In the genomic region with DNA sequence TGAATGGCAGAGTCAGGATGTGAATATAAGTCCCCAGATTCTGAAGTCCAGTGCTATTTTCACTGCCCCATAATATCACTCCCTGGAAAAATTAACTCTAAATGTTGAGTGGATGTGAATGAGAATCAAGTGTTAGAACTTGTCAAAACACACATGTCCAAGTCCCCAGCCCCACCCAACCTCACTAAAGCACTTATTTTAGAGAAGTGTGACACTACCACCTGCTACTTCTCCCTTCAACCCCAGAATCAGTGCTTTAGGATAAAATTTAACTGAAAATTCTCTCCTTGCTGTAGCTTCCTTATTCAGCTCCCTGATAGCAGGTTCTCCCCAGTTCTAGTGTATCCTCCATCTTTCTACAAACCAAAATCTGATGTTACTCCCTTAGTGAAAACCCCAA, we compare ENCODE assay signal across 19 cellular contexts.
"Had no signal": no experiment of that assay in that cellular context is flagged by ENCODE, and none has a peak within 500 bp of the region (broad histone marks: within the 10 kb centered on the region; RNA-seq: fewer than 3 reads in every experiment).

No MANE protein-coding gene starts in this region.

- H3K27ac Mint-ChIP-seq: activated naive CD4-positive, alpha-beta T cell treated with anti-CD3 and anti-CD28 coated beads, Interleukin-2, amount 10 ng/mL, durations not matched to agents 7 days and 5 days; progenitor cell of endocrine pancreas; type B pancreatic cell had no signal

- DNase-seq: activated effector memory CD4-positive, alpha-beta T cell treated with Interleukin-2 at 50 U/mL for 16 hours; activated naive CD4-positive, alpha-beta T cell treated with anti-CD3 and anti-CD28 coated beads, Interleukin-2, amount 10 ng/mL, durations not matched to agents 7 days and 5 days; activated T-cell treated with anti-CD3 and anti-CD28 coated beads, Interleukin-2, amount 50 U/mL, for 4 hours; central memory CD4-positive, alpha-beta T cell; dorsolateral prefrontal cortex; effector memory CD8-positive, alpha-beta T cell; hippocampal formation; islet precursor cell; left cardiac atrium; mesenchymal stem cell; retina; sigmoid colon; stimulated activated CD4-positive, alpha-beta T cell treated with anti-CD3 and anti-CD28 coated beads, Interleukin-15, amount 100 ng/mL, for 24 hours; stimulated activated naive CD4-positive, alpha-beta T cell treated with Interleukin-2 at 50 U/mL for 16 hours; T-helper 1 cell; T-helper 9 cell had no signal

- ATAC-seq: activated T-cell treated with anti-CD3 and anti-CD28 coated beads, Interleukin-2, amount 50 U/mL, for 4 hours; effector memory CD8-positive, alpha-beta T cell; left cardiac atrium had no signal

- H3K27me3 Mint-ChIP-seq: activated naive CD4-positive, alpha-beta T cell treated with anti-CD3 and anti-CD28 coated beads, Interleukin-2, amount 10 ng/mL, durations not matched to agents 7 days and 5 days; effector memory CD8-positive, alpha-beta T cell; progenitor cell of endocrine pancreas; type B pancreatic cell had no signal

- H3K4me3 Mint-ChIP-seq: activated naive CD4-positive, alpha-beta T cell treated with anti-CD3 and anti-CD28 coated beads, Interleukin-2, amount 10 ng/mL, durations not matched to agents 7 days and 5 days; activated T-cell treated with anti-CD3 and anti-CD28 coated beads, Interleukin-2, amount 50 U/mL, for 4 hours; neural progenitor cell; type B pancreatic cell had no signal
